In the genomic region with DNA sequence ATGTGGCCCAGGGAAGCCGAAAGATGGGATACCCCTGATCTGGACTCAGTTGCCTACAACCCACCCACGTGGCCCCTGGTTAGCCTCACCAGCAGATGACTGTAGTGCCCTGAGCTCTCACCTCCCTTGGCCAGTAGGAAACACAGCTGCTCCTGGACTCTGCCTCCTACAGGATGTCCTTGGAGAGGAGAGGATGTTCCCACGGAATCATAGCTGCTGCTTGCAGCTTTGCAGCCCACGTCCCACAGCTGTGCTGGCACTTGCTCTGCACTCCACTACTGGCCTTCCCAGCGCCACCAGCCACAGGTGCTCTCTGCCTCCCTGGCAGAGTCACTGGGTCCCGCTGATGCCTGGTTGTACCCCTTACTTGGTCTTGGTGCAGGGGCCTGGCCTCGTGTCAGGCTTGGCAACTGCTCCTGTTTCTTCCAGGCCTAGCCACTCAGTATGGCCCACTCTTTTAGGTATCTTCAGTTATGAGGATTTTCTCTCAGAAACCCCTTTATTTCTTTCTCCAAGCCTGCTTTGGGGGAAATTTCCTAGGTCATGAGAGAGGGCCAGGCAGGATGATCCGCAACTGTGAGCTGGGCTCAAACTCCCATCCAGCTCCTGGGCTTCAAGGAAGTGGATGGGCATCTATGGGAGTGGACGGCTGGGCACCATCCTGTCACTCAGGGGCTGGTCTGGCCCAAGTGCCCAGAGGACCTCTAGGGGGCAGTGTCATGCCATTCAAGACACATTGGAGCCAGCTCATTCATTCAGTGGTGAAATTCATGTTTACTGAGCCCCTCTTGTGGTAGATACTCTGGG, we compare ENCODE assay signal across 1 cellular context.
TF ChIP-seq lines count a peak whose summit lies in the region.

No MANE protein-coding gene starts in this region.

TF ChIP-seq in K562, 482 proteins besides CTCF, POLR2A, EP300 and RAD21 (continued from another document and continues in another):
- TF ChIP-seq, protein P1, sequence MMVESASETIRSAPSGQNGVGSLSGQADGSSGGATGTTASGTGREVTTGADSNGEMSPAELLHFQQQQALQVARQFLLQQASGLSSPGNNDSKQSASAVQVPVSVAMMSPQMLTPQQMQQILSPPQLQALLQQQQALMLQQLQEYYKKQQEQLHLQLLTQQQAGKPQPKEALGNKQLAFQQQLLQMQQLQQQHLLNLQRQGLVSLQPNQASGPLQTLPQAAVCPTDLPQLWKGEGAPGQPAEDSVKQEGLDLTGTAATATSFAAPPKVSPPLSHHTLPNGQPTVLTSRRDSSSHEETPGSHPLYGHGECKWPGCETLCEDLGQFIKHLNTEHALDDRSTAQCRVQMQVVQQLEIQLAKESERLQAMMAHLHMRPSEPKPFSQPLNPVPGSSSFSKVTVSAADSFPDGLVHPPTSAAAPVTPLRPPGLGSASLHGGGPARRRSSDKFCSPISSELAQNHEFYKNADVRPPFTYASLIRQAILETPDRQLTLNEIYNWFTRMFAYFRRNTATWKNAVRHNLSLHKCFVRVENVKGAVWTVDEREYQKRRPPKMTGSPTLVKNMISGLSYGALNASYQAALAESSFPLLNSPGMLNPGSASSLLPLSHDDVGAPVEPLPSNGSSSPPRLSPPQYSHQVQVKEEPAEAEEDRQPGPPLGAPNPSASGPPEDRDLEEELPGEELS (CRISPR knock-in tag; IDR thresholded peaks at IDR 0.05; ENCODE audit: borderline replicate concordance) = 0 out of 2 replicates have a peak, but pooled peaks have one; percentile 60
- TF ChIP-seq CCAR2 (IDR thresholded peaks at IDR 0.05; ENCODE audit: low read depth, low read length) (no peak), RAD51 (IDR thresholded peaks at IDR 0.05; ENCODE audit: borderline replicate concordance, low read depth) (no peak), ADNP (tag; IDR thresholded peaks at IDR 0.05) (no peak), MYC (IDR thresholded peaks at IDR 0.05; ENCODE audit: low read depth, low read length) (peak; percentile 47; the same call in 1 of the 2 replicates), MYC (CRISPR knock-in tag; IDR thresholded peaks at IDR 0.05; ENCODE audit: borderline replicate concordance, low read depth) (no peak), STAT5B (CRISPR knock-in tag; IDR thresholded peaks at IDR 0.05) (no peak), NR2F6 (CRISPR knock-in tag; IDR thresholded peaks at IDR 0.05) (no peak), JUND (IDR thresholded peaks at IDR 0.05; ENCODE audit: borderline replicate concordance, low read depth, low read length) (0 out of 2 replicates have a peak, but pooled peaks have one; percentile 23), JUND (tag; IDR thresholded peaks at IDR 0.05; ENCODE audit: borderline replicate concordance, low read depth, low read length) (no peak), TBL1XR1 (IDR thresholded peaks at IDR 0.05; ENCODE audit: low read length in 2 of 2) (0 out of 4 replicates have a peak, but pooled peaks of 1 of the 2 experiments have one; percentile 16), GATAD2B (IDR thresholded peaks at IDR 0.05; ENCODE audit: borderline replicate concordance) (no peak), RB1 (IDR thresholded peaks at IDR 0.05; ENCODE audit: low read depth) (peak; percentile 72; the same call in 1 of the 2 replicates), MAFK (IDR thresholded peaks at IDR 0.05; ENCODE audit: low read length) (0 out of 2 replicates have a peak, but pooled peaks have one; percentile 12), MTA1 (IDR thresholded peaks at IDR 0.05; ENCODE audit: borderline replicate concordance) (no peak), CBX8 (IDR thresholded peaks at IDR 0.05; ENCODE audit: borderline replicate concordance, extremely low read depth, low read depth, low read length, poor library complexity, severe bottlenecking) (no peak), HNRNPK (IDR thresholded peaks at IDR 0.05; ENCODE audit: low read depth, low read length, poor library complexity, severe bottlenecking) (no peak), ZFPM2 (CRISPR knock-in tag; IDR thresholded peaks at IDR 0.05) (no peak), SMC3 (conservative IDR thresholded peaks at IDR 0.05; ENCODE audit: insufficient read depth, low read depth, low read length) (peak; percentile 86), NEUROD1 (IDR thresholded peaks at IDR 0.05; ENCODE audit: borderline replicate concordance, low read depth, low read length, partially characterized antibody) (peak; percentile 20), NCOA6 (IDR thresholded peaks at IDR 0.05) (no peak), ZBTB17 (CRISPR knock-in tag; IDR thresholded peaks at IDR 0.05) (no peak), ZSCAN32 (CRISPR knock-in tag; IDR thresholded peaks at IDR 0.05) (no peak), FOSL1 (tag; conservative IDR thresholded peaks at IDR 0.05) (no peak), ZC3H11A (IDR thresholded peaks at IDR 0.05; ENCODE audit: low read depth, low read length) (0 out of 2 replicates have a peak, but pooled peaks have one; percentile 27), ZNF224 (CRISPR knock-in tag; IDR thresholded peaks at IDR 0.05) (0 out of 2 replicates have a peak, but pooled peaks have one; percentile 11), MED1 (CRISPR knock-in tag; IDR thresholded peaks at IDR 0.05; ENCODE audit: borderline replicate concordance) (no peak), MYNN (IDR thresholded peaks at IDR 0.05) (0 out of 2 replicates have a peak, but pooled peaks have one; percentile 47), MYNN (CRISPR knock-in tag; IDR thresholded peaks at IDR 0.05) (no peak), FOS (IDR thresholded peaks at IDR 0.05; ENCODE audit: extremely low read depth, insufficient read length) (no peak), ZNF24 (IDR thresholded peaks at IDR 0.05) (peak; percentile 94), ZBTB1 (CRISPR knock-in tag; IDR thresholded peaks at IDR 0.05; ENCODE audit: borderline replicate concordance, low read depth) (0 out of 2 replicates have a peak, but pooled peaks have one; percentile 55), ZNF41 (CRISPR knock-in tag; conservative IDR thresholded peaks at IDR 0.05) (no peak), FOXA3 (CRISPR knock-in tag; conservative IDR thresholded peaks at IDR 0.05 in 1 of 2, IDR thresholded peaks at IDR 0.05 in 1 of 2) (peak in 1 of 2 experiments; percentile 75; a peak in 2 of 4 replicates), FOXK1 (CRISPR knock-in tag; IDR thresholded peaks at IDR 0.05; ENCODE audit: borderline replicate concordance) (0 out of 2 replicates have a peak, but pooled peaks have one; percentile 70), ZNF75A (CRISPR knock-in tag; IDR thresholded peaks at IDR 0.05) (no peak), ZNF263 (CRISPR knock-in tag; IDR thresholded peaks at IDR 0.05; ENCODE audit: borderline replicate concordance) (no peak)
- TF ChIP-seq, protein P2, sequence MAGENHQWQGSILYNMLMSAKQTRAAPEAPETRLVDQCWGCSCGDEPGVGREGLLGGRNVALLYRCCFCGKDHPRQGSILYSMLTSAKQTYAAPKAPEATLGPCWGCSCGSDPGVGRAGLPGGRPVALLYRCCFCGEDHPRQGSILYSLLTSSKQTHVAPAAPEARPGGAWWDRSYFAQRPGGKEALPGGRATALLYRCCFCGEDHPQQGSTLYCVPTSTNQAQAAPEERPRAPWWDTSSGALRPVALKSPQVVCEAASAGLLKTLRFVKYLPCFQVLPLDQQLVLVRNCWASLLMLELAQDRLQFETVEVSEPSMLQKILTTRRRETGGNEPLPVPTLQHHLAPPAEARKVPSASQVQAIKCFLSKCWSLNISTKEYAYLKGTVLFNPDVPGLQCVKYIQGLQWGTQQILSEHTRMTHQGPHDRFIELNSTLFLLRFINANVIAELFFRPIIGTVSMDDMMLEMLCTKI (IDR thresholded peaks at IDR 0.05; ENCODE audit: partially characterized antibody) = no peak
- TF ChIP-seq, protein P3, sequence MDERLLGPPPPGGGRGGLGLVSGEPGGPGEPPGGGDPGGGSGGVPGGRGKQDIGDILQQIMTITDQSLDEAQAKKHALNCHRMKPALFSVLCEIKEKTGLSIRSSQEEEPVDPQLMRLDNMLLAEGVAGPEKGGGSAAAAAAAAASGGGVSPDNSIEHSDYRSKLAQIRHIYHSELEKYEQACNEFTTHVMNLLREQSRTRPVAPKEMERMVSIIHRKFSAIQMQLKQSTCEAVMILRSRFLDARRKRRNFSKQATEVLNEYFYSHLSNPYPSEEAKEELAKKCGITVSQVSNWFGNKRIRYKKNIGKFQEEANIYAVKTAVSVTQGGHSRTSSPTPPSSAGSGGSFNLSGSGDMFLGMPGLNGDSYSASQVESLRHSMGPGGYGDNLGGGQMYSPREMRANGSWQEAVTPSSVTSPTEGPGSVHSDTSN (CRISPR knock-in tag; IDR thresholded peaks at IDR 0.05; ENCODE audit: low read depth) = peak; percentile 42; the same call in 1 of the 2 replicates
- TF ChIP-seq, protein P3 (tag; conservative IDR thresholded peaks at IDR 0.05; ENCODE audit: low read depth) = peak; percentile 74
- TF ChIP-seq, protein P4, sequence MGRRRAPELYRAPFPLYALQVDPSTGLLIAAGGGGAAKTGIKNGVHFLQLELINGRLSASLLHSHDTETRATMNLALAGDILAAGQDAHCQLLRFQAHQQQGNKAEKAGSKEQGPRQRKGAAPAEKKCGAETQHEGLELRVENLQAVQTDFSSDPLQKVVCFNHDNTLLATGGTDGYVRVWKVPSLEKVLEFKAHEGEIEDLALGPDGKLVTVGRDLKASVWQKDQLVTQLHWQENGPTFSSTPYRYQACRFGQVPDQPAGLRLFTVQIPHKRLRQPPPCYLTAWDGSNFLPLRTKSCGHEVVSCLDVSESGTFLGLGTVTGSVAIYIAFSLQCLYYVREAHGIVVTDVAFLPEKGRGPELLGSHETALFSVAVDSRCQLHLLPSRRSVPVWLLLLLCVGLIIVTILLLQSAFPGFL (CRISPR knock-in tag; IDR thresholded peaks at IDR 0.05) = peak; percentile 81; the same call in 1 of the 2 replicates
- TF ChIP-seq, protein P5, sequence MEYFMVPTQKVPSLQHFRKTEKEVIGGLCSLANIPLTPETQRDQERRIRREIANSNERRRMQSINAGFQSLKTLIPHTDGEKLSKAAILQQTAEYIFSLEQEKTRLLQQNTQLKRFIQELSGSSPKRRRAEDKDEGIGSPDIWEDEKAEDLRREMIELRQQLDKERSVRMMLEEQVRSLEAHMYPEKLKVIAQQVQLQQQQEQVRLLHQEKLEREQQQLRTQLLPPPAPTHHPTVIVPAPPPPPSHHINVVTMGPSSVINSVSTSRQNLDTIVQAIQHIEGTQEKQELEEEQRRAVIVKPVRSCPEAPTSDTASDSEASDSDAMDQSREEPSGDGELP (CRISPR knock-in tag; IDR thresholded peaks at IDR 0.05; ENCODE audit: borderline replicate concordance) = peak; percentile 62; the same call in 1 of the 2 replicates
- TF ChIP-seq, protein P6, sequence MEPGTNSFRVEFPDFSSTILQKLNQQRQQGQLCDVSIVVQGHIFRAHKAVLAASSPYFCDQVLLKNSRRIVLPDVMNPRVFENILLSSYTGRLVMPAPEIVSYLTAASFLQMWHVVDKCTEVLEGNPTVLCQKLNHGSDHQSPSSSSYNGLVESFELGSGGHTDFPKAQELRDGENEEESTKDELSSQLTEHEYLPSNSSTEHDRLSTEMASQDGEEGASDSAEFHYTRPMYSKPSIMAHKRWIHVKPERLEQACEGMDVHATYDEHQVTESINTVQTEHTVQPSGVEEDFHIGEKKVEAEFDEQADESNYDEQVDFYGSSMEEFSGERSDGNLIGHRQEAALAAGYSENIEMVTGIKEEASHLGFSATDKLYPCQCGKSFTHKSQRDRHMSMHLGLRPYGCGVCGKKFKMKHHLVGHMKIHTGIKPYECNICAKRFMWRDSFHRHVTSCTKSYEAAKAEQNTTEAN (CRISPR knock-in tag; IDR thresholded peaks at IDR 0.05) = peak; percentile 38; the same call in 1 of the 2 replicates
- TF ChIP-seq, protein P7, sequence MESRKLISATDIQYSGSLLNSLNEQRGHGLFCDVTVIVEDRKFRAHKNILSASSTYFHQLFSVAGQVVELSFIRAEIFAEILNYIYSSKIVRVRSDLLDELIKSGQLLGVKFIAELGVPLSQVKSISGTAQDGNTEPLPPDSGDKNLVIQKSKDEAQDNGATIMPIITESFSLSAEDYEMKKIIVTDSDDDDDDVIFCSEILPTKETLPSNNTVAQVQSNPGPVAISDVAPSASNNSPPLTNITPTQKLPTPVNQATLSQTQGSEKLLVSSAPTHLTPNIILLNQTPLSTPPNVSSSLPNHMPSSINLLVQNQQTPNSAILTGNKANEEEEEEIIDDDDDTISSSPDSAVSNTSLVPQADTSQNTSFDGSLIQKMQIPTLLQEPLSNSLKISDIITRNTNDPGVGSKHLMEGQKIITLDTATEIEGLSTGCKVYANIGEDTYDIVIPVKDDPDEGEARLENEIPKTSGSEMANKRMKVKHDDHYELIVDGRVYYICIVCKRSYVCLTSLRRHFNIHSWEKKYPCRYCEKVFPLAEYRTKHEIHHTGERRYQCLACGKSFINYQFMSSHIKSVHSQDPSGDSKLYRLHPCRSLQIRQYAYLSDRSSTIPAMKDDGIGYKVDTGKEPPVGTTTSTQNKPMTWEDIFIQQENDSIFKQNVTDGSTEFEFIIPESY (CRISPR knock-in tag; IDR thresholded peaks at IDR 0.05) = 0 out of 2 replicates have a peak, but pooled peaks have one; percentile 18
- TF ChIP-seq, protein P8, sequence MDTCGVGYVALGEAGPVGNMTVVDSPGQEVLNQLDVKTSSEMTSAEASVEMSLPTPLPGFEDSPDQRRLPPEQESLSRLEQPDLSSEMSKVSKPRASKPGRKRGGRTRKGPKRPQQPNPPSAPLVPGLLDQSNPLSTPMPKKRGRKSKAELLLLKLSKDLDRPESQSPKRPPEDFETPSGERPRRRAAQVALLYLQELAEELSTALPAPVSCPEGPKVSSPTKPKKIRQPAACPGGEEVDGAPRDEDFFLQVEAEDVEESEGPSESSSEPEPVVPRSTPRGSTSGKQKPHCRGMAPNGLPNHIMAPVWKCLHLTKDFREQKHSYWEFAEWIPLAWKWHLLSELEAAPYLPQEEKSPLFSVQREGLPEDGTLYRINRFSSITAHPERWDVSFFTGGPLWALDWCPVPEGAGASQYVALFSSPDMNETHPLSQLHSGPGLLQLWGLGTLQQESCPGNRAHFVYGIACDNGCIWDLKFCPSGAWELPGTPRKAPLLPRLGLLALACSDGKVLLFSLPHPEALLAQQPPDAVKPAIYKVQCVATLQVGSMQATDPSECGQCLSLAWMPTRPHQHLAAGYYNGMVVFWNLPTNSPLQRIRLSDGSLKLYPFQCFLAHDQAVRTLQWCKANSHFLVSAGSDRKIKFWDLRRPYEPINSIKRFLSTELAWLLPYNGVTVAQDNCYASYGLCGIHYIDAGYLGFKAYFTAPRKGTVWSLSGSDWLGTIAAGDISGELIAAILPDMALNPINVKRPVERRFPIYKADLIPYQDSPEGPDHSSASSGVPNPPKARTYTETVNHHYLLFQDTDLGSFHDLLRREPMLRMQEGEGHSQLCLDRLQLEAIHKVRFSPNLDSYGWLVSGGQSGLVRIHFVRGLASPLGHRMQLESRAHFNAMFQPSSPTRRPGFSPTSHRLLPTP (IDR thresholded peaks at IDR 0.05; ENCODE audit: borderline replicate concordance, extremely low read depth, insufficient read length) = no peak
